ENCODE assay signal across 8 cellular contexts in the genomic region with DNA sequence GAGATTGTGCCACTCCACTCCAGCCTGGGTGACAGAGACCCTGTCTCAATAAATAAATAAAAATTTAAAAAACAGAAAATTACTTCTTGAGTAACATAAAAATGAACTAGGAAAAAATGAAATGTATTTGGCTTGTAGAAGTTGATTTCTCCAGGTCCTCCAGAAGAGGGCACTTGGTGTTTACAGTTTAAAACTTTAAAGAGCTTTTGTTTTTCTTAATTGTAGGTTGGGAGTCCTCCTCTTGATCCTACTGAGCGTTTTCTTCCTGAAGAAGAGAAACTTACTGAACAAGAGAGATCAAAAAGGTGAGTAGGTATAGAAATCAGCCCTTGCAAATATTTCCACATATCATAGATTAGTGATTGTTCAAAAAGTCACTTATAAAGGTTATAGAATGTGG. TPM values are rescaled to one million over a fixed set of nuclear protein-coding genes. Genes with fewer than 3 reads are reported as not detected.
DNase-seq lines count a peak whose midpoint lies in the region; ATAC-seq, FAIRE-seq and TF ChIP-seq lines count a peak whose summit lies in the region.

No MANE protein-coding gene starts in this region.

- no peak for ATAC-seq in HG02571 (IDR thresholded peaks at IDR 0.05; ENCODE audit: unreplicated experiment)

- peak; percentile 54 for TF ChIP-seq CTCF in AG09319 (IDR thresholded peaks at IDR 0.05; ENCODE audit: low read depth, low read length)

- peak; percentile 81 for FAIRE-seq in TTC549 (lab: Jason Lieb, UNC)
- peak; percentile 59 for FAIRE-seq in frontal cortex (lab: Jason Lieb, UNC)

- DNase-seq in AG09319 (ENCODE audit: extremely low read depth, low read depth) (peak; percentile 47), H4 (ENCODE audit: low spot score) (peak; percentile 26), frontal cortex (ENCODE audit: low spot score in 2 of 2) (peak in 1 of 2 donors; percentile 25), superior temporal gyrus (ENCODE audit: extremely low spot score) (peak; percentile 49), putamen (ENCODE audit: low spot score) (no peak), NCI-H526 treated with DMSO at 0.1 percent for 48 hours (lab: John Stamatoyannopoulos, UW) (no peak)

RNA-seq across cellular contexts. Expression of a gene that starts 16.2 kb away (rescaled TPM):
- total RNA-seq in H4 (2014; rRNA removed; shearing (Covaris generic)): 32.0 and 35.2 TPM in 2 replicates
- total RNA-seq in frontal cortex: 32.2 TPM

RNA-seq across cellular contexts. Expression of a gene that starts 48.9 kb away (rescaled TPM):
- total RNA-seq in H4 (2014; rRNA removed; shearing (Covaris generic)): 61.5 and 78.2 TPM in 2 replicates
- 46.5 TPM for total RNA-seq in frontal cortex

Comparison
In these comparisons a context has a peak if more than half of its experiments do, and no peak if none do; other contexts are left out.
1. DNase-seq: peak in AG09319 (single experiment), H4 (single experiment) and superior temporal gyrus (single experiment); none in putamen (single experiment) and NCI-H526 treated with DMSO at 0.1 percent for 48 hours (single experiment).